ENCODE assay signal across 8 cellular contexts in genomic region chr22:31676700-31677099, GRCh38. TPM values are rescaled to one million over a fixed set of nuclear protein-coding genes. Genes with fewer than 3 reads are reported as not detected.
DNase-seq lines count a peak whose midpoint lies in the region; ATAC-seq and TF ChIP-seq lines count a peak whose summit lies in the region.

No MANE protein-coding gene starts in this region.

- H3K9me3 ChIP-seq in iPS-15b (ENCODE audit: control insufficient read depth, insufficient read depth, low read length) (no peaks in the 10 kb centered on the region), skeletal muscle tissue (ENCODE audit: control insufficient read depth in 3 of 3, low read length in 3 of 3) (no peaks in the 10 kb centered on the region)

- H3K27ac ChIP-seq in brain microvascular endothelial cell (peak overlapping the region; percentile 3), skeletal muscle tissue (ENCODE audit: low read depth, low read length) (peak overlapping the region; percentile 28)

- in situ Hi-C loops in brain microvascular endothelial cell (cut with HindIII; ENCODE audit: low pct_ligation_motif_present, low sequenced_read_pairs): no loop called here

- peak overlapping the region; percentile 57 for H3K4me3 ChIP-seq in AG10803 (ENCODE audit: low read length)
- H3K4me3 ChIP-seq in brain microvascular endothelial cell (ENCODE audit: low read depth, low read length): peak overlapping the region; percentile 54
- H3K4me3 ChIP-seq in iPS-15b (ENCODE audit: low read depth, low read length): peak overlapping the region; percentile 56
- peak overlapping the region; percentile 54 to 65 (median 60) for H3K4me3 ChIP-seq in skeletal muscle tissue (ENCODE audit: low read length in 3 of 3)

- TF ChIP-seq CTCF in AG10803 (conservative IDR thresholded peaks at IDR 0.05; ENCODE audit: low read length) (no peak), brain microvascular endothelial cell (IDR thresholded peaks at IDR 0.05; ENCODE audit: low read depth, low read length, missing control alignments) (no peak)

- H3K9ac ChIP-seq in iPS-15b (ENCODE audit: low read depth, low read length) (no peak overlapping the region), skeletal muscle tissue (ENCODE audit: low read depth in 1 of 3, low read length in 3 of 3) (peak overlapping the region; percentile 34 to 68 (median 68))

- peak; percentile 95 for ATAC-seq in GM19324 (IDR thresholded peaks at IDR 0.05; ENCODE audit: low FRiP score, unreplicated experiment)

- DNase-seq in AG10803 (ENCODE audit: low read depth) (peak; percentile 86), HT-29 (ENCODE audit: low spot score) (peak; percentile 91), T1000 (lab: John Stamatoyannopoulos, UW) (peak; percentile 86), brain microvascular endothelial cell (peak; percentile 94), GF-D8 (lab: John Stamatoyannopoulos, UW) (no peak)

- H3K4me1 ChIP-seq in iPS-15b (ENCODE audit: control insufficient read depth, insufficient read depth, low read length): no peaks in the 10 kb centered on the region
- H3K4me1 ChIP-seq in skeletal muscle tissue (ENCODE audit: control insufficient read depth in 3 of 3, insufficient read depth in 3 of 3, low read length in 3 of 3): peaks cover 9 to 28% (median 20%) of the 10 kb centered on the region in 3 donors

- H3K27me3 ChIP-seq in brain microvascular endothelial cell (replicated peaks) (no peaks in the 10 kb centered on the region), iPS-15b (ENCODE audit: control insufficient read depth, insufficient read depth, low read length) (no peaks in the 10 kb centered on the region), skeletal muscle tissue (ENCODE audit: control insufficient read depth in 3 of 3, insufficient read depth in 3 of 3, low read length in 3 of 3) (no peaks in the 10 kb centered on the region)

- H3K36me3 ChIP-seq in brain microvascular endothelial cell (replicated peaks): no peaks in the 10 kb centered on the region
- no peaks in the 10 kb centered on the region for H3K36me3 ChIP-seq in iPS-15b (ENCODE audit: control insufficient read depth, insufficient read depth, low read length)
- no peaks in the 10 kb centered on the region for H3K36me3 ChIP-seq in skeletal muscle tissue (ENCODE audit: control insufficient read depth in 3 of 3, insufficient read depth in 3 of 3, low read length in 3 of 3)

RNA-seq across cellular contexts. Expression of gene PISD, which starts 14.7 kb away (rescaled TPM):
- total RNA-seq in HT-29 (2014; rRNA removed; shearing (Covaris generic)): 44.7 and 60.8 TPM in 2 replicates
- 11.0 TPM for total RNA-seq in skeletal muscle tissue
